Comparison of ENCODE assay signal across 8 cellular contexts in the genomic region with DNA sequence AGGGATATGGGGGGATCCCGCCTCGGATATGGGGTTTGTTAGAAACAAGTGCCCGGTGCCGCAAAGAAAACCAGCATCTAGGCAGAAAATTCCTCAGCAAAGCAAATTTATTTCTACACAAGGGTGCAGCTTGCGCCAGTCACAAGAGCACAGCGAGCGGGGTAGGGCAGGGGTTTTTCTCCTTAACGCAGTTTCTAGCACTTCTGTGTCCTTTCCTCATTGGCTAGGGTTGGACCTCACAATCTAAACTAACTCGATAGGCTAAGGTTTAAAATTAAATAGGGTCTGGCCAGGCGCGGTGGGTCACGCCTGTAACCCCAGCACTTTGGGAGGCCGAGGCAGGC. TPM values are rescaled to one million over a fixed set of nuclear protein-coding genes. Genes with fewer than 3 reads are reported as not detected.
DNase-seq lines count a peak whose midpoint lies in the region; ATAC-seq and TF ChIP-seq lines count a peak whose summit lies in the region.

No MANE protein-coding gene starts in this region.

- peaks cover 0 to 14% of the 10 kb centered on the region in 2 donors for H3K9me3 Mint-ChIP-seq in activated T-cell treated with anti-CD3 and anti-CD28 coated beads, Interleukin-2, amount 50 U/mL, for 72 hours
- peaks cover 83% of the 10 kb centered on the region for H3K9me3 Mint-ChIP-seq in nephron progenitor cell

- H3K4me3 ChIP-seq in fibroblast of lung (replicated peaks in 1 of 4; ENCODE audit: control extremely low read depth in 1 of 4, insufficient read depth in 1 of 4, low read depth in 3 of 4, low read length in 4 of 4), result peak overlapping the region; percentile 70 to 91 (median 80)

- no peak overlapping the region for H3K27ac Mint-ChIP-seq in activated T-cell treated with anti-CD3 and anti-CD28 coated beads, Interleukin-2, amount 50 U/mL, for 72 hours
- no peak overlapping the region for H3K27ac Mint-ChIP-seq in nephron progenitor cell

- ATAC-seq in activated T-cell treated with anti-CD3 and anti-CD28 coated beads, Interleukin-2, amount 50 U/mL, for 72 hours (replicated peaks in 1 of 2), result no peak
- ATAC-seq in HG03139 (IDR thresholded peaks at IDR 0.05; ENCODE audit: unreplicated experiment), result no peak
- ATAC-seq in GM18873 (IDR thresholded peaks at IDR 0.05; ENCODE audit: low FRiP score, unreplicated experiment), result no peak
- ATAC-seq in HG02981 (IDR thresholded peaks at IDR 0.05; ENCODE audit: unreplicated experiment), result no peak

- peaks cover 25% of the 10 kb centered on the region for H3K4me1 Mint-ChIP-seq in activated T-cell treated with anti-CD3 and anti-CD28 coated beads, Interleukin-2, amount 50 U/mL, for 72 hours (ENCODE audit: low read depth)
- H3K4me1 Mint-ChIP-seq in nephron progenitor cell, result peaks cover 15% of the 10 kb centered on the region

- peak overlapping the region; percentile 83 to 91 for H3K4me3 Mint-ChIP-seq in activated T-cell treated with anti-CD3 and anti-CD28 coated beads, Interleukin-2, amount 50 U/mL, for 72 hours
- peak overlapping the region; percentile 93 for H3K4me3 Mint-ChIP-seq in nephron progenitor cell

- peaks cover 2% of the 10 kb centered on the region for H3K79me2 ChIP-seq in fibroblast of lung (ENCODE audit: control insufficient read depth, insufficient read depth, low read length)

- DNase-seq in activated T-cell treated with anti-CD3 and anti-CD28 coated beads, Interleukin-2, amount 50 U/mL, for 72 hours, result no peak
- DNase-seq in activated T-cell treated with anti-CD3 and anti-CD28 coated beads, Interleukin-2, amount 50 U/mL, for 48 hours, result no peak
- DNase-seq in T1000 (lab: John Stamatoyannopoulos, UW) (peak; percentile 3), fibroblast of lung (ENCODE audit: low read depth in 2 of 2) (peak; percentile 42 to 52), nephron progenitor cell (no peak)

- TF ChIP-seq CTCF in fibroblast of lung (conservative IDR thresholded peaks at IDR 0.05 in 1 of 2, IDR thresholded peaks at IDR 0.05 in 1 of 2; ENCODE audit: low read depth in 1 of 2, low read length in 2 of 2) (no peak), nephron progenitor cell (IDR thresholded peaks at IDR 0.05) (no peak)

- no peaks in the 10 kb centered on the region for H3K4me1 ChIP-seq in fibroblast of lung (ENCODE audit: control insufficient read depth, extremely low read depth, insufficient read depth, low read length)

- H3K4me2 ChIP-seq in fibroblast of lung (ENCODE audit: extremely low read depth, insufficient read depth, low read length), result peak overlapping the region; percentile 21

- H3K27ac ChIP-seq in fibroblast of lung (ENCODE audit: insufficient read depth, low read length), result peak overlapping the region; percentile 78

- H3K36me3 ChIP-seq in fibroblast of lung (ENCODE audit: control insufficient read depth, insufficient read depth, low read length), result no peaks in the 10 kb centered on the region

- no peaks in the 10 kb centered on the region for H3K27me3 ChIP-seq in fibroblast of lung (ENCODE audit: control insufficient read depth, insufficient read depth, low read length)

- H3K9ac ChIP-seq in fibroblast of lung (ENCODE audit: insufficient read depth, low read length), result peak overlapping the region; percentile 75

- no peaks in the 10 kb centered on the region for H3K9me3 ChIP-seq in fibroblast of lung (ENCODE audit: control insufficient read depth, insufficient read depth, low read depth, low read length)

- no peaks in the 10 kb centered on the region for H4K20me1 ChIP-seq in fibroblast of lung (ENCODE audit: control insufficient read depth, extremely low read depth, insufficient read depth, low read length)

- peaks cover 9 to 10% of the 10 kb centered on the region in 2 donors for H3K36me3 Mint-ChIP-seq in activated T-cell treated with anti-CD3 and anti-CD28 coated beads, Interleukin-2, amount 50 U/mL, for 72 hours (ENCODE audit: insufficient read depth in 2 of 2)
- peaks cover 73% of the 10 kb centered on the region for H3K36me3 Mint-ChIP-seq in nephron progenitor cell (ENCODE audit: low read depth)

- H3K27me3 Mint-ChIP-seq in activated T-cell treated with anti-CD3 and anti-CD28 coated beads, Interleukin-2, amount 50 U/mL, for 72 hours (ENCODE audit: low read depth), result no peaks in the 10 kb centered on the region
- peaks cover 5% of the 10 kb centered on the region for H3K27me3 Mint-ChIP-seq in nephron progenitor cell (ENCODE audit: low read depth, poor library complexity)

- H2AFZ ChIP-seq in fibroblast of lung (ENCODE audit: low read length), result peak overlapping the region; percentile 97

RNA-seq across cellular contexts. Expression of gene ZNF440, which starts 0.6 kb away (rescaled TPM):
- 10 to 100 TPM; 10.2 to 11.2 TPM for total RNA-seq in activated T-cell treated with anti-CD3 and anti-CD28 coated beads, Interleukin-2, amount 50 U/mL, for 72 hours
- total RNA-seq in fibroblast of lung, result 6.9 and 11.1 TPM in 2 replicates
- 3.7 and 4.6 TPM in 2 replicates for polyA plus RNA-seq in fibroblast of lung
- 3.6 and 4.1 TPM in 2 replicates for polyA plus RNA-seq in fibroblast of lung (2012)
- 0.27 and 3.0 TPM in 2 replicates for polyA minus RNA-seq in fibroblast of lung (ENCODE audit: low replicate concordance)

RNA-seq across cellular contexts. Expression of gene ZNF491, which starts 16.4 kb away (rescaled TPM):
- 1 to 10 TPM in 1 of 2 donors, under 1 TPM in 1; 0.46 to 2.4 TPM for total RNA-seq in activated T-cell treated with anti-CD3 and anti-CD28 coated beads, Interleukin-2, amount 50 U/mL, for 72 hours
- total RNA-seq in fibroblast of lung, result 3.3 and 5.8 TPM in 2 replicates
- polyA plus RNA-seq in fibroblast of lung, result 1.2 and 1.7 TPM in 2 replicates
- 1.0 and 1.4 TPM in 2 replicates for polyA plus RNA-seq in fibroblast of lung (2012)
- polyA minus RNA-seq in fibroblast of lung (ENCODE audit: low replicate concordance), result 0.19 TPM in 1 of 2 replicates, not detected in the other

RNA-seq across cellular contexts. Expression of gene ZNF439, which starts 33.8 kb away (rescaled TPM):
- 10 to 100 TPM in 1 of 2 donors, 1 to 10 TPM in 1; 5.8 to 10.1 TPM for total RNA-seq in activated T-cell treated with anti-CD3 and anti-CD28 coated beads, Interleukin-2, amount 50 U/mL, for 72 hours
- total RNA-seq in fibroblast of lung, result 4.9 and 9.4 TPM in 2 replicates
- 3.1 and 3.8 TPM in 2 replicates for polyA plus RNA-seq in fibroblast of lung
- 1.6 and 2.8 TPM in 2 replicates for polyA plus RNA-seq in fibroblast of lung (2012)
- polyA minus RNA-seq in fibroblast of lung (ENCODE audit: low replicate concordance), result 0.37 and 0.51 TPM in 2 replicates

RNA-seq across cellular contexts. Expression of gene ZNF441, which starts 47.9 kb away (rescaled TPM):
- 1 to 10 TPM; 5.3 to 6.0 TPM for total RNA-seq in activated T-cell treated with anti-CD3 and anti-CD28 coated beads, Interleukin-2, amount 50 U/mL, for 72 hours
- total RNA-seq in fibroblast of lung, result 11.8 and 21.1 TPM in 2 replicates
- polyA plus RNA-seq in fibroblast of lung, result 3.2 and 5.4 TPM in 2 replicates
- 2.1 and 3.5 TPM in 2 replicates for polyA plus RNA-seq in fibroblast of lung (2012)
- polyA minus RNA-seq in fibroblast of lung (ENCODE audit: low replicate concordance), result 0.93 and 1.5 TPM in 2 replicates

Comparison
In these comparisons a context has a peak if more than half of its experiments do, and no peak if none do; other contexts are left out.
1. DNase-seq: peak in T1000 (single experiment) and fibroblast of lung (2 of 2); none in activated T-cell treated with anti-CD3 and anti-CD28 coated beads, Interleukin-2, amount 50 U/mL, for 72 hours (0 of 2), activated T-cell treated with anti-CD3 and anti-CD28 coated beads, Interleukin-2, amount 50 U/mL, for 48 hours (0 of 2) and nephron progenitor cell (single experiment).